ENCODE assay signal across 2 cellular contexts in the genomic region with DNA sequence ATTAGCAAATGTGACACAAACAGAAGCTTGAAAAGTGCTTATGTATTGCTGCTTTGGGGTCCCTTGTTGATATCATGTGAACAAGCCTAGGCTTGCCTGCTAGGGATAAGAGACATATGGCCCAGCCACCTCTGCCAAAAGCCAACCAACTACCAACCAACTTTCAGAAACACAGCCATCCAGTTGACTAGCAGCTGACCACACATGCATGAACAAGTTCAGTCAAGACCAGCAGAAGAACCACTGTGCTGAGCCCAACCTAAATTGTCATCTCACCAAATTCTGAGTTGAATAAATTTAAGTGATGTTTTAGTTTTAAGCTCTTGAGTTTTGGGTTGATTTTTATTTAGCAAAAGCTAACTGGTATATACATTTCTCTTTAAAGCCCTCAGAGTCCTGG.
A peak's percentile ranks its signal among the peaks of the same experiment; 100 is the strongest.
TF ChIP-seq lines count a peak whose summit lies in the region.

No MANE protein-coding gene starts in this region.

TF ChIP-seq in GM23338, 12 proteins besides CTCF, POLR2A, EP300 and RAD21 (continued from another document):
- TF ChIP-seq, protein P1, sequence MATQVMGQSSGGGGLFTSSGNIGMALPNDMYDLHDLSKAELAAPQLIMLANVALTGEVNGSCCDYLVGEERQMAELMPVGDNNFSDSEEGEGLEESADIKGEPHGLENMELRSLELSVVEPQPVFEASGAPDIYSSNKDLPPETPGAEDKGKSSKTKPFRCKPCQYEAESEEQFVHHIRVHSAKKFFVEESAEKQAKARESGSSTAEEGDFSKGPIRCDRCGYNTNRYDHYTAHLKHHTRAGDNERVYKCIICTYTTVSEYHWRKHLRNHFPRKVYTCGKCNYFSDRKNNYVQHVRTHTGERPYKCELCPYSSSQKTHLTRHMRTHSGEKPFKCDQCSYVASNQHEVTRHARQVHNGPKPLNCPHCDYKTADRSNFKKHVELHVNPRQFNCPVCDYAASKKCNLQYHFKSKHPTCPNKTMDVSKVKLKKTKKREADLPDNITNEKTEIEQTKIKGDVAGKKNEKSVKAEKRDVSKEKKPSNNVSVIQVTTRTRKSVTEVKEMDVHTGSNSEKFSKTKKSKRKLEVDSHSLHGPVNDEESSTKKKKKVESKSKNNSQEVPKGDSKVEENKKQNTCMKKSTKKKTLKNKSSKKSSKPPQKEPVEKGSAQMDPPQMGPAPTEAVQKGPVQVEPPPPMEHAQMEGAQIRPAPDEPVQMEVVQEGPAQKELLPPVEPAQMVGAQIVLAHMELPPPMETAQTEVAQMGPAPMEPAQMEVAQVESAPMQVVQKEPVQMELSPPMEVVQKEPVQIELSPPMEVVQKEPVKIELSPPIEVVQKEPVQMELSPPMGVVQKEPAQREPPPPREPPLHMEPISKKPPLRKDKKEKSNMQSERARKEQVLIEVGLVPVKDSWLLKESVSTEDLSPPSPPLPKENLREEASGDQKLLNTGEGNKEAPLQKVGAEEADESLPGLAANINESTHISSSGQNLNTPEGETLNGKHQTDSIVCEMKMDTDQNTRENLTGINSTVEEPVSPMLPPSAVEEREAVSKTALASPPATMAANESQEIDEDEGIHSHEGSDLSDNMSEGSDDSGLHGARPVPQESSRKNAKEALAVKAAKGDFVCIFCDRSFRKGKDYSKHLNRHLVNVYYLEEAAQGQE (IDR thresholded peaks at IDR 0.05; ENCODE audit: unreplicated experiment), result no peak
- TF ChIP-seq ZNF114 (CRISPR knock-in tag; IDR thresholded peaks at IDR 0.05), result no peak

TF ChIP-seq in HEK293, 187 proteins besides CTCF, POLR2A, EP300 and RAD21 (continued from another document):
- TF ChIP-seq OSR2 (tag by site-specific recombination; IDR thresholded peaks at IDR 0.05) (no peak), TRIM28 (IDR thresholded peaks at IDR 0.05; ENCODE audit: borderline replicate concordance, low read length) (peak; percentile 61; the same call in 1 of the 2 replicates)
